ENCODE assay signal across 8 cellular contexts in the genomic region with DNA sequence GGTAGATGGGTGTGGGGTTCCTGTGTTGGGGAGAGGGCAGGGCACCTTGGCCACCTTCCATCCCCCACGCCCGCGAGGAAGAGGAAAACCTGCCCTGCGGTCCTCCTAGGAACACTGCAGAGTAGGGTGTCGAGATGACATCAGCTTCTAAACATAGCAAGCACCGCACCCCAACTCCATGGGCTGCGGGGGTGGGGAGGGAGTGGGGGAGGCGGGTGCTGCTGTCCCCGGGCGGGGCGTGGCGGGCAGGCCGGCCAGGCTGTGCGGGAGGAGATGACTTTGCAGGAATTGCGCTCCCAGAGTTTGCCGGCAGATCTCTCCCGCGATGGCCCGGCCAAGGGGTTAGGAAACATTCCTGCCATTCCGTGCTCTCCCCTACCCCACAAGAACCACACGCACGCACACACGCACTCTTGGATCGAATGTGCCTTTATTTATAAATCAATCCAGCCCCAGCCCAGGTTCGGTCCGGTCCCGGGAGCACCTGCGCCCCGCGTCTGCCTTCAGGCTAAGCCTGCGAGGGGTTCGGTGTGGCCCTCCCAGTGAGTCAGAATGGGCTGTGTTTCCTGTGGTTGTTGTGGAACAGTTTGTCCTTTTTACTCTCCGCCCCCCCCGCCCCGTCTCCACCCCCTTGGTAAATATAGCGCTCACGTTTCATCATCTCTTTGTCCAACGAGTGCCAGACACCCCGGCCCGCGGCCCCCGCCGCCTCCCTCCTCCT. TPM values are rescaled to one million over a fixed set of nuclear protein-coding genes. Genes with fewer than 3 reads are reported as not detected.
A peak's percentile ranks its signal among the peaks of the same experiment; 100 is the strongest.
DNase-seq lines count a peak whose midpoint lies in the region; ATAC-seq, FAIRE-seq and TF ChIP-seq lines count a peak whose summit lies in the region.

No MANE protein-coding gene starts in this region.

- peaks cover 25% of the 10 kb centered on the region for H3K4me1 ChIP-seq in HUES48 (ENCODE audit: control insufficient read depth, insufficient read depth, low read length)
- peaks cover 29% of the 10 kb centered on the region for H3K4me1 ChIP-seq in endothelial cell of umbilical vein (ENCODE audit: control insufficient read depth, extremely low read depth, insufficient read depth, low read length)

- no peak overlapping the region for H2AFZ ChIP-seq in endothelial cell of umbilical vein (ENCODE audit: low read depth, low read length)

- peak overlapping the region; percentile 84 for H3K27ac ChIP-seq in HUES48 (ENCODE audit: low read depth, low read length)
- peak overlapping the region; percentile 96 for H3K27ac ChIP-seq in endothelial cell of umbilical vein (ENCODE audit: insufficient read depth, low read depth, low read length)

- BruUV-seq in endothelial cell of umbilical vein (replicated peaks; lab: Mats Ljungman, UMichigan), result TSS peak; percentile 77

- peak overlapping the region; percentile 80 for H3K9ac ChIP-seq in HUES48 (ENCODE audit: low read depth, low read length)
- peak overlapping the region; percentile 97 for H3K9ac ChIP-seq in endothelial cell of umbilical vein (replicated peaks; ENCODE audit: extremely low read depth, insufficient read depth, low read length)

- no peaks in the 10 kb centered on the region for H3K36me3 ChIP-seq in HUES48 (ENCODE audit: control insufficient read depth, insufficient read depth, low read length)
- H3K36me3 ChIP-seq in endothelial cell of umbilical vein (ENCODE audit: control insufficient read depth in 2 of 2, extremely low read depth in 1 of 2, insufficient read depth in 2 of 2, low read length in 2 of 2), result no peaks in the 10 kb centered on the region

- no peaks in the 10 kb centered on the region for H3K79me2 ChIP-seq in endothelial cell of umbilical vein (ENCODE audit: control insufficient read depth, insufficient read depth, low read length)

- DNase-seq in COR-L47 (lab: John Stamatoyannopoulos, UW) (peak; percentile 93), NOMO-1 treated with dmso at 0.1 percent for 144 hours (lab: John Stamatoyannopoulos, UW; ENCODE audit: unreplicated experiment) (peak; percentile 69), endothelial cell of umbilical vein (ENCODE audit: low read depth, low spot score) (peak; percentile 98), middle frontal gyrus (ENCODE audit: extremely low spot score, low spot score) (peak; percentile 39)
- DNase-seq in activated CD8-positive, alpha-beta memory T cell treated with anti-CD3 and anti-CD28 coated beads, Interleukin-2, amount 50 U/mL, for 48 hours, result peak; percentile 87
- DNase-seq in stimulated activated CD8-positive, alpha-beta memory T cell treated with anti-CD3 and anti-CD28 coated beads, Interleukin-15, amount 100 ng/mL, for 48 hours (ENCODE audit: low read depth in 2 of 2), result peak; percentile 77 to 80

- intact Hi-C loops in endothelial cell of umbilical vein (cut with micrococcal nuclease), result loop anchor here (1.0 to 10.0 kb wide), 12 partner anchors 7 to 1945 kb away; a partner anchor contains a TSS

- dilution Hi-C loops in endothelial cell of umbilical vein (cut with MboI; ENCODE audit: extremely low pct_ligation_motif_present, low sequenced_read_pairs), result no loop called here

- H3K27me3 ChIP-seq in HUES48 (ENCODE audit: control insufficient read depth, insufficient read depth, low read length) (peaks cover 19% of the 10 kb centered on the region), endothelial cell of umbilical vein (ENCODE audit: control insufficient read depth in 2 of 2, insufficient read depth in 2 of 2, low read length in 2 of 2) (no peaks in the 10 kb centered on the region)

- peak overlapping the region; percentile 44 for H3K4me2 ChIP-seq in endothelial cell of umbilical vein (ENCODE audit: insufficient read depth, low read length)

- FAIRE-seq in endothelial cell of umbilical vein (lab: Jason Lieb, UNC), result peak; percentile 87

- POLR2A ChIA-PET in endothelial cell of umbilical vein (lab: Charles Lee), result interaction anchor here (0.6 to 3.3 kb wide), 14 partner anchors 9 to 183 kb away, joined by 3 to 20 read pairs (median 7); no protein-coding TSS in a partner anchor

- no peaks in the 10 kb centered on the region for H3K9me3 ChIP-seq in HUES48 (ENCODE audit: control insufficient read depth, insufficient read depth, low read length)
- H3K9me3 ChIP-seq in endothelial cell of umbilical vein (replicated peaks; ENCODE audit: control insufficient read depth, insufficient read depth, low read length), result no peaks in the 10 kb centered on the region

- H4K20me1 ChIP-seq in endothelial cell of umbilical vein (replicated peaks; ENCODE audit: control insufficient read depth, extremely low read depth, insufficient read depth, low read length), result no peaks in the 10 kb centered on the region

- H3K9me1 ChIP-seq in endothelial cell of umbilical vein (replicated peaks; ENCODE audit: control insufficient read depth, extremely low read depth, insufficient read depth, low read length), result no peaks in the 10 kb centered on the region

- peak in 1 of 2 donors; percentile 9 for TF ChIP-seq CTCF in endothelial cell of umbilical vein (IDR thresholded peaks at IDR 0.05; ENCODE audit: extremely low read depth in 1 of 2, insufficient read depth in 1 of 2, low read depth in 1 of 2, low read length in 2 of 2)

- H3K4me3 ChIP-seq in HUES48 (ENCODE audit: low read depth, low read length) (peak overlapping the region; percentile 74), endothelial cell of umbilical vein (replicated peaks in 1 of 3; ENCODE audit: insufficient read depth in 1 of 3, low read depth in 1 of 3, low read length in 3 of 3) (peak overlapping the region in 2 of 3 experiments; percentile 43 to 50)

- CTCF ChIA-PET in endothelial cell of umbilical vein (lab: Charles Lee), result interaction anchor here (0.6 to 5.6 kb wide), 12 partner anchors 9 to 185 kb away, joined by 3 to 76 read pairs (median 6); no protein-coding TSS in a partner anchor

- ATAC-seq in GM21390 (IDR thresholded peaks at IDR 0.05; ENCODE audit: unreplicated experiment), result peak; percentile 37

- peak; percentile 92 for TF ChIP-seq POLR2A in endothelial cell of umbilical vein (IDR thresholded peaks at IDR 0.05; ENCODE audit: low read depth, low read length)

TF ChIP-seq in endothelial cell of umbilical vein, 7 proteins besides CTCF, POLR2A, EP300 and RAD21:
- TF ChIP-seq POLR2AphosphoS5 (IDR thresholded peaks at IDR 0.05; ENCODE audit: insufficient read depth, low read depth, low read length) (peak; percentile 94), FOS (IDR thresholded peaks at IDR 0.05; ENCODE audit: borderline replicate concordance, insufficient read depth, low read length) (peak; percentile 80), JUN (IDR thresholded peaks at IDR 0.05; ENCODE audit: borderline replicate concordance, insufficient read depth, insufficient read length, low read depth) (peak; percentile 68)
- TF ChIP-seq, protein P1, sequence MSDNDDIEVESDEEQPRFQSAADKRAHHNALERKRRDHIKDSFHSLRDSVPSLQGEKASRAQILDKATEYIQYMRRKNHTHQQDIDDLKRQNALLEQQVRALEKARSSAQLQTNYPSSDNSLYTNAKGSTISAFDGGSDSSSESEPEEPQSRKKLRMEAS (IDR thresholded peaks at IDR 0.05; ENCODE audit: insufficient read depth, insufficient read length), result no peak

RNA-seq across cellular contexts. Expression of a gene that starts 5.2 kb away (rescaled TPM):
- total RNA-seq in endothelial cell of umbilical vein, result 17.2 and 23.1 TPM in 2 replicates
- polyA plus RNA-seq in endothelial cell of umbilical vein, result 6.6 and 7.3 TPM in 2 replicates
- polyA plus RNA-seq in endothelial cell of umbilical vein (2011; cell fraction: cytosol; rRNA removed), result 9.9 and 12.0 TPM in 2 replicates
- polyA plus RNA-seq in endothelial cell of umbilical vein (2011; cell fraction: nucleus; rRNA removed), result 13.0 and 15.9 TPM in 2 replicates
- 11.0 and 16.4 TPM in 2 replicates for polyA plus RNA-seq in endothelial cell of umbilical vein (2012)
- 10.0 and 12.9 TPM in 2 replicates for polyA minus RNA-seq in endothelial cell of umbilical vein
- 2.4 TPM for polyA minus RNA-seq in endothelial cell of umbilical vein (2011; cell fraction: cytosol; rRNA and poly(A)+ RNA removed)
- polyA minus RNA-seq in endothelial cell of umbilical vein (2011; cell fraction: nucleus; rRNA and poly(A)+ RNA removed), result 20.2 and 29.8 TPM in 2 replicates

Comparison
In these comparisons a context has a peak if more than half of its experiments do, and no peak if none do; other contexts are left out.
1. Peak in every context shown above with its lines: DNase-seq, ATAC-seq, H3K4me3 ChIP-seq and H3K27ac ChIP-seq.
2. DNase-seq: peak in every context shown above with its lines; median percentile 98 in endothelial cell of umbilical vein; 93 in COR-L47; 87 in activated CD8-positive, alpha-beta memory T cell treated with anti-CD3 and anti-CD28 coated beads, Interleukin-2, amount 50 U/mL, for 48 hours; 78 in stimulated activated CD8-positive, alpha-beta memory T cell treated with anti-CD3 and anti-CD28 coated beads, Interleukin-15, amount 100 ng/mL, for 48 hours; 69 in NOMO-1 treated with dmso at 0.1 percent for 144 hours; 39 in middle frontal gyrus.